In genomic region chr19:49680473-49681351, GRCh38 we compare ENCODE assay signal across 8 cellular contexts. TPM values are rescaled to one million over a fixed set of nuclear protein-coding genes. Genes with fewer than 3 reads are reported as not detected.
DNase-seq lines count a peak whose midpoint lies in the region; ATAC-seq and TF ChIP-seq lines count a peak whose summit lies in the region.

No MANE protein-coding gene starts in this region.

- no peaks in the 10 kb centered on the region for H3K27me3 ChIP-seq in Peyer's patch

- H3K4me1 Mint-ChIP-seq in activated T-helper 17 cell treated with anti-CD3 and anti-CD28 coated beads, Interleukin-2, amount 50 U/mL, for 72 hours: peaks cover 14% of the 10 kb centered on the region
- H3K4me1 Mint-ChIP-seq in nephron progenitor cell: peaks cover 39% of the 10 kb centered on the region

- H3K27me3 Mint-ChIP-seq in activated T-helper 17 cell treated with anti-CD3 and anti-CD28 coated beads, Interleukin-2, amount 50 U/mL, for 72 hours: no peaks in the 10 kb centered on the region
- no peaks in the 10 kb centered on the region for H3K27me3 Mint-ChIP-seq in nephron progenitor cell (ENCODE audit: low read depth, poor library complexity)

- ATAC-seq in activated T-helper 17 cell treated with anti-CD3 and anti-CD28 coated beads, Interleukin-2, amount 50 U/mL, for 72 hours (replicated peaks): peak; percentile 5
- no peak for ATAC-seq in HG03097 (IDR thresholded peaks at IDR 0.05; ENCODE audit: low FRiP score, unreplicated experiment)

- peaks cover 84% of the 10 kb centered on the region for H3K36me3 Mint-ChIP-seq in activated T-helper 17 cell treated with anti-CD3 and anti-CD28 coated beads, Interleukin-2, amount 50 U/mL, for 72 hours (ENCODE audit: low read depth)
- H3K36me3 Mint-ChIP-seq in nephron progenitor cell (ENCODE audit: low read depth): peaks cover 39% of the 10 kb centered on the region

- H3K36me3 ChIP-seq in Peyer's patch: peaks cover 0 to 44% (median 0%) of the 10 kb centered on the region in 3 donors

- no peaks in the 10 kb centered on the region for H3K9me3 ChIP-seq in Peyer's patch

- TF ChIP-seq CTCF in Peyer's patch (IDR thresholded peaks at IDR 0.05): peak; percentile 98 to 100 (median 98)
- peak; percentile 92 for TF ChIP-seq CTCF in fibroblast of mammary gland (conservative IDR thresholded peaks at IDR 0.05; ENCODE audit: control insufficient read depth, insufficient read depth, low read depth, low read length)
- peak; percentile 100 for TF ChIP-seq CTCF in nephron progenitor cell (IDR thresholded peaks at IDR 0.05)

- H3K4me3 ChIP-seq in Peyer's patch: peak overlapping the region in 3 of 4 donors; percentile 28 to 43 (median 34)
- H3K4me3 ChIP-seq in fibroblast of mammary gland (ENCODE audit: control insufficient read depth, low read depth, low read length): no peak overlapping the region

- no peak for TF ChIP-seq POLR2A in Peyer's patch (IDR thresholded peaks at IDR 0.05)

- peak; percentile 17 for DNase-seq in DMS153 (lab: John Stamatoyannopoulos, UW)
- DNase-seq in Kasumi-1 (lab: John Stamatoyannopoulos, UW): peak; percentile 76 to 90
- peak; percentile 81 to 95 (median 94) for DNase-seq in Peyer's patch
- peak; percentile 80 for DNase-seq in fibroblast of mammary gland (ENCODE audit: low read depth)
- peak; percentile 100 for DNase-seq in nephron progenitor cell
- DNase-seq in stimulated activated naive CD4-positive, alpha-beta T cell treated with Interleukin-2 at 50 U/mL for 16 hours (lab: John Stamatoyannopoulos, UW): peak; percentile 90

- H3K9me3 Mint-ChIP-seq in activated T-helper 17 cell treated with anti-CD3 and anti-CD28 coated beads, Interleukin-2, amount 50 U/mL, for 72 hours: no peaks in the 10 kb centered on the region
- H3K9me3 Mint-ChIP-seq in nephron progenitor cell: no peaks in the 10 kb centered on the region

- H3K4me1 ChIP-seq in Peyer's patch: peaks cover 0 to 39% (median 17%) of the 10 kb centered on the region in 4 donors

- peak overlapping the region; percentile 68 for H3K27ac Mint-ChIP-seq in activated T-helper 17 cell treated with anti-CD3 and anti-CD28 coated beads, Interleukin-2, amount 50 U/mL, for 72 hours
- peak overlapping the region; percentile 95 for H3K27ac Mint-ChIP-seq in nephron progenitor cell

- H3K27ac ChIP-seq in Peyer's patch: peak overlapping the region; percentile 18 to 72 (median 54)

- peak overlapping the region; percentile 94 for H3K4me3 Mint-ChIP-seq in activated T-helper 17 cell treated with anti-CD3 and anti-CD28 coated beads, Interleukin-2, amount 50 U/mL, for 72 hours
- peak overlapping the region; percentile 89 for H3K4me3 Mint-ChIP-seq in nephron progenitor cell

RNA-seq across cellular contexts. Expression of gene PRMT1, which starts 3.6 kb away (rescaled TPM):
- 100 to 1,000 TPM in 1 of 4 donors, 10 to 100 TPM in 3; 46.9 to 185 (median 80.0) TPM for total RNA-seq in Peyer's patch
- 100 to 1,000 TPM; 183 to 345 TPM for total RNA-seq in activated T-helper 17 cell treated with anti-CD3 and anti-CD28 coated beads, Interleukin-2, amount 50 U/mL, for 72 hours

RNA-seq across cellular contexts. Expression of gene ADM5, which starts 8.7 kb away (rescaled TPM):
- total RNA-seq in Peyer's patch: 1 to 10 TPM in 2 of 4 donors, not detected in 2; 4.4 to 9.1 TPM
- 1 to 10 TPM; 8.5 to 8.6 TPM for total RNA-seq in activated T-helper 17 cell treated with anti-CD3 and anti-CD28 coated beads, Interleukin-2, amount 50 U/mL, for 72 hours

RNA-seq across cellular contexts. Expression of gene CPT1C, which starts 10.2 kb away (rescaled TPM):
- total RNA-seq in Peyer's patch: 10 to 100 TPM in 1 of 4 donors, 1 to 10 TPM in 2, not detected in 1; 3.0 to 12.4 (median 5.6) TPM
- total RNA-seq in activated T-helper 17 cell treated with anti-CD3 and anti-CD28 coated beads, Interleukin-2, amount 50 U/mL, for 72 hours: 1 to 10 TPM in 1 of 2 donors, under 1 TPM in 1; 0.93 to 4.3 TPM

RNA-seq across cellular contexts. Expression of gene BCL2L12, which starts 15.0 kb away (rescaled TPM):
- 10 to 100 TPM in 3 of 4 donors, 1 to 10 TPM in 1; 5.3 to 28.9 (median 12.2) TPM for total RNA-seq in Peyer's patch
- 10 to 100 TPM; 61.1 to 80.5 TPM for total RNA-seq in activated T-helper 17 cell treated with anti-CD3 and anti-CD28 coated beads, Interleukin-2, amount 50 U/mL, for 72 hours

RNA-seq across cellular contexts. Expression of gene IRF3, which starts 15.1 kb away (rescaled TPM):
- total RNA-seq in Peyer's patch: 100 to 1,000 TPM in 3 of 4 donors, 10 to 100 TPM in 1; 98.6 to 131 (median 120) TPM
- total RNA-seq in activated T-helper 17 cell treated with anti-CD3 and anti-CD28 coated beads, Interleukin-2, amount 50 U/mL, for 72 hours: 100 to 1,000 TPM; 150 to 218 TPM

Comparison
In these comparisons a context has a peak if more than half of its experiments do, and no peak if none do; other contexts are left out.
1. DNase-seq: peak in every context shown above with its lines; median percentile 100 in nephron progenitor cell; 94 in Peyer's patch; 90 in stimulated activated naive CD4-positive, alpha-beta T cell treated with Interleukin-2 at 50 U/mL for 16 hours; 83 in Kasumi-1; 80 in fibroblast of mammary gland; 17 in DMS153.